Comparison of ENCODE assay signal across 15 cellular contexts in the genomic region with DNA sequence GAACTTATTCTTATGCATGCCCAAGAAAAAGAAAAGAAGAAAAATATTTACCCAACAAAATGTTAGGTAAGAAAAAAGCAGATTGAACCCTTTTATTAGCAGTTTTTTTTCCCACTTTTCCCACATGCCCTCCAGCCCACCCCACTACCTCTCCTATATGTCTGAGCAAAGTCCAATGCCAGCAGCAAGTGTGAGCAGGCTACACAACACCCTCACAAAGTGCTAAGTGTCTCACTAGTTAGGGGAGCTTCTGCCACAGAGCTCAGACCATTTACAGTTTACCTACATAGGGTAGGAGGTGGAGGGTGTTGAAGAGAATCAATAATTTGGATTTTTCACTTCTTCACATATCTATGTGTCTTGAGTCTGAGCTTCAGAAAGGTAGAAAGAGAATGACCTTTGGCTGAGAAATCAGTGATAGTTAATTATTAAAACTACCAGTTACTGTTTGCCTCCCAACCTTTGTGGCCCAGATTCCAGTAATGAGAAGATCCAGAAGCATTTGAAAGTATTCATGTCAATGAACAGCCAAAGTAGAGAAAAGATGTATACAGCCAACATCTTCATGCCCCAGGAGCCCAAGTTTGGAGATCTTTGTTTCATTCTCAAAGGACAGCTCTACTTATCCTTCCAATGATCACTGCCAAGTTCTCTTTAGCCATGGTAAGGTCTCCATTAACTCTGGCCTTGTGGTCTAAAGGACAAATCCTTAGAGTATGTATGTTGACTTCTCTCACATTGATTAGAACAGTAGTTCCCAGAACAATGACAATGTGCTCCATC.
"Had no signal": no experiment of that assay in that cellular context is flagged by ENCODE, and none has a peak within 500 bp of the region (broad histone marks: within the 10 kb centered on the region; RNA-seq: fewer than 3 reads in every experiment).

No MANE protein-coding gene starts in this region.

- ATAC-seq: gastrocnemius medialis, heart right ventricle, upper lobe of right lung had no signal

- DNase-seq: colonic mucosa; effector CD4-positive, alpha-beta T cell; endodermal cell; gastrocnemius medialis; heart right ventricle; hypothalamus; left ventricle myocardium inferior; naive B cell; nephron progenitor cell; retina; sigmoid colon; stimulated activated CD4-positive, alpha-beta T cell treated with anti-CD3 and anti-CD28 coated beads, Interleukin-12 subunit alpha, Interleukin-12 subunit beta, amount 100 ng/mL, for 4 hours; stimulated activated naive CD4-positive, alpha-beta T cell treated with Interleukin-2 at 50 U/mL for 16 hours; tibial artery; upper lobe of right lung had no signal

- H3K4me1 Mint-ChIP-seq: endodermal cell, naive B cell, nephron progenitor cell had no signal

- H3K27ac Mint-ChIP-seq: endodermal cell, nephron progenitor cell had no signal

- H3K4me3 Mint-ChIP-seq: endodermal cell, naive B cell, nephron progenitor cell had no signal
